ENCODE assay signal across 8 cellular contexts in the genomic region with DNA sequence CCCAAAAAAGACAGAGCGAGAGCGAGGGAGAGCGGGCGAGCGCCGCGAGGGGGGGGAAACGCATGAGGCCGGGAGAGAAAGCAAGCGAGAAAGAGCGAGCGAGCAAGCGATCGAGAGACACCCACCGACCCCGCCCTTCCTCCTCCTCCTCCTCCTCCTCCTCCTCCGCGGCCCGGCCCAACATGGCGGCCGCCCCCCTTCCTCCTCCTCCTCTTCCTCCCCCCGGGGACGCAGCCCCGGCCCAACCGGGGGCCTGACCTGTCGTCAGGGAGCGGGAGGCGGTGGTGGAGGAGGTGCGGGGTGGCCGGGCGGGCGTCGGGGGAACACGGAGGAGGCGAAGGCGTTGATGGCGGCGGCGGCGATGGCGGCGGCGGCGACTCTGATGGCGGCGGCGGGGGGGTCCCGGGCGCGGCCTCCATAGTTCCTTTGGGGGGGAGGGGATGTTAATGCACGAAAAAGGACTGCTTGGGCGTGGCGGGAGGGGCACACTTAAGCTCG. TPM values are rescaled to one million over a fixed set of nuclear protein-coding genes. Genes with fewer than 3 reads are reported as not detected.
A peak's percentile ranks its signal among the peaks of the same experiment; 100 is the strongest.
DNase-seq lines count a peak whose midpoint lies in the region; ATAC-seq and TF ChIP-seq lines count a peak whose summit lies in the region.

No MANE protein-coding gene starts in this region.

- DNase-seq in GM04504 (ENCODE audit: low read depth), result peak; percentile 73
- peak; percentile 70 for DNase-seq in NCI-H446 treated with DMSO at 0.1 percent for 48 hours (lab: John Stamatoyannopoulos, UW)
- peak; percentile 91 to 95 for DNase-seq in activated CD4-positive, alpha-beta T cell treated with anti-CD3 and anti-CD28 coated beads for 4 hours
- DNase-seq in choroid plexus epithelial cell (ENCODE audit: low read depth), result peak; percentile 91
- peak; percentile 88 to 91 for DNase-seq in left colon
- peak; percentile 82 to 87 for DNase-seq in stimulated activated CD4-positive, alpha-beta T cell treated with anti-CD3 and anti-CD28 coated beads, Interleukin-1b, Interleukin-23, amount 100 ng/mL, for 4 hours (ENCODE audit: low read depth in 2 of 2)

- peak overlapping the region; percentile 88 for H3K4me3 ChIP-seq in choroid plexus epithelial cell (ENCODE audit: low read depth, low read length)

- no peak for TF ChIP-seq CTCF in choroid plexus epithelial cell (conservative IDR thresholded peaks at IDR 0.05; ENCODE audit: low read depth, low read length)

- intact Hi-C loops in left colon (cut with DNase I, micrococcal nuclease), result no loop called here

- peak; percentile 4 for ATAC-seq in HG02981 (IDR thresholded peaks at IDR 0.05; ENCODE audit: unreplicated experiment)
- peak; percentile 51 for ATAC-seq in left colon
- no peak for ATAC-seq in HG03095 (IDR thresholded peaks at IDR 0.05; ENCODE audit: unreplicated experiment)

RNA-seq across cellular contexts. Expression of a gene that starts 1.4 kb away (rescaled TPM):
- total RNA-seq in left colon, result 10 to 100 TPM; 45.8 to 47.0 TPM

RNA-seq across cellular contexts. Expression of a gene that starts 18.4 kb away (rescaled TPM):
- 10 to 100 TPM; 58.4 to 60.7 TPM for total RNA-seq in left colon
